Comparison of ENCODE assay signal across 8 cellular contexts in genomic region chr12:10214131-10214876, GRCh38. TPM values are rescaled to one million over a fixed set of nuclear protein-coding genes. Genes with fewer than 3 reads are reported as not detected.
DNase-seq lines count a peak whose midpoint lies in the region; ATAC-seq and TF ChIP-seq lines count a peak whose summit lies in the region.

No MANE protein-coding gene starts in this region.

- no peaks in the 10 kb centered on the region for H3K27me3 ChIP-seq in rectal smooth muscle tissue (ENCODE audit: control insufficient read depth, insufficient read depth, low read length)

- POLR2A ChIA-PET in activated CD4-positive, alpha-beta T cell treated with anti-CD3 and anti-CD28 coated beads for 36 hours (lab: Charles Lee), result interaction anchor here (1.3 kb wide), 1 partner anchor 150 kb away, joined by 4 read pairs; no protein-coding TSS in a partner anchor

- no peaks in the 10 kb centered on the region for H3K36me3 ChIP-seq in rectal smooth muscle tissue (ENCODE audit: control insufficient read depth, insufficient read depth, low read length)

- in situ Hi-C loops in GM13976 (cut with MboI; ENCODE audit: low sequenced_read_pairs, unreplicated experiment), result no loop called here

- H3K9ac ChIP-seq in rectal smooth muscle tissue (ENCODE audit: low read length), result peak overlapping the region; percentile 97

- DNase-seq in activated CD4-positive, alpha-beta T cell treated with anti-CD3 and anti-CD28 coated beads for 36 hours, result no peak
- no peak for DNase-seq in activated CD4-positive, alpha-beta T cell treated with anti-CD3 and anti-CD28 coated beads, Interleukin-2, amount 50 U/mL, for 4 hours
- no peak for DNase-seq in T-helper 2 cell treated with Interferon-gamma antibody and Interleukin-4, amounts not matched to agents 5 μg/mL and 100 μg/mL, for 36 hours (ENCODE audit: low spot score)
- DNase-seq in fibroblast of villous mesenchyme (ENCODE audit: low read depth), result peak; percentile 76
- DNase-seq in GM13976 (ENCODE audit: low spot score), result no peak
- DNase-seq in GM10266 (ENCODE audit: extremely low spot score), result no peak

- H3K4me1 Mint-ChIP-seq in activated CD4-positive, alpha-beta T cell treated with anti-CD3 and anti-CD28 coated beads for 36 hours, result peaks cover 29% of the 10 kb centered on the region
- H3K4me1 Mint-ChIP-seq in T-helper 2 cell treated with Interferon-gamma antibody and Interleukin-4, amounts not matched to agents 5 μg/mL and 100 μg/mL, for 36 hours (ENCODE audit: low read depth), result peaks cover 31% of the 10 kb centered on the region

- no peak for ATAC-seq in activated CD4-positive, alpha-beta T cell treated with anti-CD3 and anti-CD28 coated beads for 36 hours
- ATAC-seq in GM18858 (IDR thresholded peaks at IDR 0.05; ENCODE audit: unreplicated experiment), result no peak

- no peaks in the 10 kb centered on the region for H3K36me3 Mint-ChIP-seq in activated CD4-positive, alpha-beta T cell treated with anti-CD3 and anti-CD28 coated beads for 36 hours (ENCODE audit: low read depth)
- H3K36me3 Mint-ChIP-seq in T-helper 2 cell treated with Interferon-gamma antibody and Interleukin-4, amounts not matched to agents 5 μg/mL and 100 μg/mL, for 36 hours (ENCODE audit: low read depth), result peaks cover 3% of the 10 kb centered on the region

- peak overlapping the region; percentile 82 for H3K4me3 Mint-ChIP-seq in activated CD4-positive, alpha-beta T cell treated with anti-CD3 and anti-CD28 coated beads for 36 hours
- peak overlapping the region; percentile 94 for H3K4me3 Mint-ChIP-seq in T-helper 2 cell treated with Interferon-gamma antibody and Interleukin-4, amounts not matched to agents 5 μg/mL and 100 μg/mL, for 36 hours

- no peak for TF ChIP-seq CTCF in fibroblast of villous mesenchyme (IDR thresholded peaks at IDR 0.05; ENCODE audit: insufficient read depth, low read depth, low read length)
- no peak for TF ChIP-seq CTCF in GM13976 (IDR thresholded peaks at IDR 0.05; ENCODE audit: borderline replicate concordance, control extremely low read depth, extremely low read depth, insufficient read depth, missing control alignments)
- TF ChIP-seq CTCF in GM10266 (IDR thresholded peaks at IDR 0.05; ENCODE audit: control insufficient read depth, insufficient read depth, low read depth, missing control alignments), result no peak

- H3K27me3 Mint-ChIP-seq in activated CD4-positive, alpha-beta T cell treated with anti-CD3 and anti-CD28 coated beads for 36 hours, result no peaks in the 10 kb centered on the region
- peaks cover 11% of the 10 kb centered on the region for H3K27me3 Mint-ChIP-seq in T-helper 2 cell treated with Interferon-gamma antibody and Interleukin-4, amounts not matched to agents 5 μg/mL and 100 μg/mL, for 36 hours (ENCODE audit: low read depth)

- CTCF ChIA-PET in activated CD4-positive, alpha-beta T cell treated with anti-CD3 and anti-CD28 coated beads for 36 hours (lab: Charles Lee), result interaction anchor here (0.8 to 1.5 kb wide), 5 partner anchors 13 to 464 kb away, joined by 3 to 7 read pairs (median 4); no protein-coding TSS in a partner anchor

- H3K4me3 ChIP-seq in fibroblast of villous mesenchyme (ENCODE audit: low read depth, low read length), result peak overlapping the region; percentile 91
- H3K4me3 ChIP-seq in rectal smooth muscle tissue (ENCODE audit: low read length), result peak overlapping the region; percentile 97

- H3K9me3 Mint-ChIP-seq in activated CD4-positive, alpha-beta T cell treated with anti-CD3 and anti-CD28 coated beads for 36 hours (ENCODE audit: low read depth), result no peaks in the 10 kb centered on the region
- no peaks in the 10 kb centered on the region for H3K9me3 Mint-ChIP-seq in T-helper 2 cell treated with Interferon-gamma antibody and Interleukin-4, amounts not matched to agents 5 μg/mL and 100 μg/mL, for 36 hours

- H3K27ac Mint-ChIP-seq in activated CD4-positive, alpha-beta T cell treated with anti-CD3 and anti-CD28 coated beads for 36 hours, result no peak overlapping the region
- H3K27ac Mint-ChIP-seq in T-helper 2 cell treated with Interferon-gamma antibody and Interleukin-4, amounts not matched to agents 5 μg/mL and 100 μg/mL, for 36 hours, result peak overlapping the region; percentile 92

- peak overlapping the region; percentile 100 for H3K27ac ChIP-seq in rectal smooth muscle tissue (ENCODE audit: low read depth, low read length)

- peaks cover 5% of the 10 kb centered on the region for H3K4me1 ChIP-seq in rectal smooth muscle tissue (ENCODE audit: control insufficient read depth, insufficient read depth, low read length)

- intact Hi-C loops in activated CD4-positive, alpha-beta T cell treated with anti-CD3 and anti-CD28 coated beads for 36 hours (cut with DNase I, micrococcal nuclease), result loop anchor here (5.0 to 10.0 kb wide), 7 partner anchors 62 to 1438 kb away; partner anchors contain the start of genes CLEC2B (in 1 of the 2), CLEC2D (in 1 of the 2) and SMIM10L1 (in 1 of the 2)

RNA-seq across cellular contexts. Expression of gene GABARAPL1, which starts 1.6 kb away (rescaled TPM):
- 1 to 10 TPM; 2.3 to 2.9 TPM for total RNA-seq in activated CD4-positive, alpha-beta T cell treated with anti-CD3 and anti-CD28 coated beads for 36 hours
- total RNA-seq in fibroblast of villous mesenchyme, result 61.2 and 131 TPM in 2 replicates

RNA-seq across cellular contexts. Expression of gene TMEM52B, which starts 35.5 kb away (rescaled TPM):
- not detected for total RNA-seq in activated CD4-positive, alpha-beta T cell treated with anti-CD3 and anti-CD28 coated beads for 36 hours
- 3.5 and 17.7 TPM in 2 replicates for total RNA-seq in fibroblast of villous mesenchyme

RNA-seq across cellular contexts. Expression of gene OLR1, which starts 42.4 kb away (rescaled TPM):
- not detected for total RNA-seq in activated CD4-positive, alpha-beta T cell treated with anti-CD3 and anti-CD28 coated beads for 36 hours
- 9.3 and 73.0 TPM in 2 replicates for total RNA-seq in fibroblast of villous mesenchyme

Comparison
In these comparisons a context has a peak if more than half of its experiments do, and no peak if none do; other contexts are left out.
1. RNA of gene GABARAPL1, which starts 1.6 kb away (total RNA-seq): 61.2 to 131 TPM in fibroblast of villous mesenchyme; 2.3 to 2.9 TPM in activated CD4-positive, alpha-beta T cell treated with anti-CD3 and anti-CD28 coated beads for 36 hours; every median in the first group is over 10 times any median in the second.
2. RNA of gene OLR1, which starts 42.4 kb away (total RNA-seq): 9.3 to 73.0 TPM in fibroblast of villous mesenchyme; not detected in activated CD4-positive, alpha-beta T cell treated with anti-CD3 and anti-CD28 coated beads for 36 hours; every median in the first group is over 10 times any median in the second.